In the genomic region with DNA sequence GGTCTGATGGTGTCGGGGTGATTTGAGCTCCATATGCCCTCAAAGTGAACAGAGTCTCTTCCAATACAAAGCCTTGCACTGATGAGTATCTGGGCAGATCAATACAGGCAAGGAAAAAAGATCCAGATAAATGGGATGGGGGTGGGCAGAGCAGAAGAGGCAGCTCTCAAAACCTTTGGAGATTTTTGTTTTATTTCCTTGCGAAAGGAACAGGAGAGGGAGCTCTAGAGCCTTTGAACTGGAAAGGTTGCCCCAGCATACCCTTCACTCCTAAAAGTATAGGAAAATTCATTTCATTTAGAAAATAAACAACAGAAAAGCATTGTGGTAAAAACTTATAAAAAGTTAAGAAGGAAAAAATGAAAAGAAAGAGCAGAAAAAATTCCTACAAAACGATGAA, we compare ENCODE assay signal across 8 cellular contexts. TPM values are rescaled to one million over a fixed set of nuclear protein-coding genes. Genes with fewer than 3 reads are reported as not detected.
DNase-seq lines count a peak whose midpoint lies in the region; ATAC-seq and TF ChIP-seq lines count a peak whose summit lies in the region.

No MANE protein-coding gene starts in this region.

- H3K27me3 ChIP-seq in GM23248 (replicated peaks; ENCODE audit: insufficient read depth), result peaks cover 59% of the 10 kb centered on the region

- H3K4me3 Mint-ChIP-seq in activated T-cell treated with anti-CD3 and anti-CD28 coated beads, Interleukin-2, amount 50 U/mL, for 4 hours, result no peak overlapping the region
- H3K4me3 Mint-ChIP-seq in T-cell, result no peak overlapping the region

- H3K9ac ChIP-seq in GM23248, result no peak overlapping the region

- POLR2A ChIA-PET in RWPE1 (lab: Yijun Ruan, JAX; ENCODE audit: low non-redundant PET), result no interaction called here
- POLR2A ChIA-PET in T-cell (lab: Charles Lee), result no interaction called here

- H3K4me2 ChIP-seq in GM23248 (ENCODE audit: unreplicated experiment), result no peak overlapping the region

- no peaks in the 10 kb centered on the region for H3K4me1 ChIP-seq in GM23248 (ENCODE audit: insufficient read depth)

- no peaks in the 10 kb centered on the region for H3F3A ChIP-seq in GM23248 (ENCODE audit: insufficient read depth)

- H3K9me3 Mint-ChIP-seq in activated T-cell treated with anti-CD3 and anti-CD28 coated beads, Interleukin-2, amount 50 U/mL, for 4 hours, result peaks cover 4% of the 10 kb centered on the region
- H3K9me3 Mint-ChIP-seq in T-cell, result no peaks in the 10 kb centered on the region

- H3K9me2 ChIP-seq in GM23248 (ENCODE audit: insufficient read depth), result no peaks in the 10 kb centered on the region

- H3K36me3 Mint-ChIP-seq in activated T-cell treated with anti-CD3 and anti-CD28 coated beads, Interleukin-2, amount 50 U/mL, for 4 hours (ENCODE audit: insufficient read depth), result no peaks in the 10 kb centered on the region
- no peaks in the 10 kb centered on the region for H3K36me3 Mint-ChIP-seq in T-cell

- H3K4me1 Mint-ChIP-seq in activated T-cell treated with anti-CD3 and anti-CD28 coated beads, Interleukin-2, amount 50 U/mL, for 4 hours (ENCODE audit: low read depth), result no peaks in the 10 kb centered on the region
- H3K4me1 Mint-ChIP-seq in T-cell, result no peaks in the 10 kb centered on the region

- TF ChIP-seq CTCF in AG09309 (IDR thresholded peaks at IDR 0.05; ENCODE audit: control insufficient read depth, insufficient read depth, low read depth, low read length, missing control alignments), result peak; percentile 57
- peak; percentile 18 for TF ChIP-seq CTCF in RWPE1 (conservative IDR thresholded peaks at IDR 0.05; ENCODE audit: low read depth)

- H3K27ac Mint-ChIP-seq in T-cell, result no peak overlapping the region

- no peak overlapping the region for H3K4me3 ChIP-seq in AG09309 (ENCODE audit: control insufficient read depth, low read depth, low read length)
- H3K4me3 ChIP-seq in GM23248, result no peak overlapping the region

- CTCF ChIA-PET in RWPE1 (lab: Yijun Ruan, JAX) (interaction anchor here (0.6 to 1.8 kb wide), 7 partner anchors 8 to 203 kb away, joined by 3 to 7 read pairs (median 4); no protein-coding TSS in a partner anchor), T-cell (lab: Charles Lee) (interaction anchor here (0.6 to 1.1 kb wide), 4 partner anchors 133 to 452 kb away, joined by 3 to 7 read pairs (median 4); no protein-coding TSS in a partner anchor)

- peaks cover 32% of the 10 kb centered on the region for H3K27me3 Mint-ChIP-seq in activated T-cell treated with anti-CD3 and anti-CD28 coated beads, Interleukin-2, amount 50 U/mL, for 4 hours (ENCODE audit: low read depth)
- peaks cover 17 to 42% of the 10 kb centered on the region in 2 donors for H3K27me3 Mint-ChIP-seq in T-cell

- ATAC-seq in GM19397 (IDR thresholded peaks at IDR 0.05; ENCODE audit: unreplicated experiment), result no peak
- ATAC-seq in GM21529 (IDR thresholded peaks at IDR 0.05; ENCODE audit: unreplicated experiment), result no peak
- no peak for ATAC-seq in activated T-cell treated with anti-CD3 and anti-CD28 coated beads, Interleukin-2, amount 50 U/mL, for 4 hours
- no peak for ATAC-seq in T-cell (replicated peaks in 1 of 4)

- DNase-seq in AG09309 (ENCODE audit: low read depth) (no peak), GM23248 (peak; percentile 54), RWPE1 (ENCODE audit: low spot score) (peak; percentile 11), glomerular endothelial cell (ENCODE audit: extremely low read depth, low read depth, low spot score) (peak; percentile 9), T-cell (no peak)
- no peak for DNase-seq in activated T-cell treated with anti-CD3 and anti-CD28 coated beads, Interleukin-2, amount 50 U/mL, for 4 hours

- no peaks in the 10 kb centered on the region for H3K79me2 ChIP-seq in GM23248 (ENCODE audit: insufficient read depth)

- in situ Hi-C loops in GM23248 (cut with MboI), result loop anchor here (10.0 kb wide), 2 partner anchors 140 to 200 kb away; no protein-coding TSS in a partner anchor

- H4K20me1 ChIP-seq in GM23248 (ENCODE audit: insufficient read depth), result no peaks in the 10 kb centered on the region

- H2AFZ ChIP-seq in GM23248, result no peak overlapping the region

- H3K36me3 ChIP-seq in GM23248 (ENCODE audit: low read depth), result no peaks in the 10 kb centered on the region

- WGBS in GM23248 (ENCODE audit: low coverage in 1 of 2, low lambda C conversion rate in 2 of 2, missing lambda C conversion rate in 2 of 2), 2 experiments, result 22 to 29% methylated on average over 3 of the region's 3 CpGs

- no peaks in the 10 kb centered on the region for H3K9me3 ChIP-seq in GM23248 (ENCODE audit: low read depth)

- no peak overlapping the region for H3K27ac ChIP-seq in GM23248
- no peak overlapping the region for H3K27ac ChIP-seq in RWPE1

RNA-seq across cellular contexts. Expression of gene OLIG2, which starts 31.4 kb away (rescaled TPM):
- not detected in 2 replicates for total RNA-seq in GM23248 (2014; rRNA removed; shearing (Covaris generic))
- not detected in 2 replicates for polyA plus RNA-seq in GM23248 (2016; fragmentation: Nextera tagmentation; extraction: Ambion mirVana)
- total RNA-seq in glomerular endothelial cell (not detected in 2 replicates), T-cell (not detected)
- not detected for total RNA-seq in activated T-cell treated with anti-CD3 and anti-CD28 coated beads, Interleukin-2, amount 50 U/mL, for 4 hours

Comparison
In these comparisons a context has a peak if more than half of its experiments do, and no peak if none do; other contexts are left out.
1. DNase-seq: peak in GM23248 (single experiment), RWPE1 (single experiment) and glomerular endothelial cell (single experiment); none in AG09309 (single experiment), activated T-cell treated with anti-CD3 and anti-CD28 coated beads, Interleukin-2, amount 50 U/mL, for 4 hours (single experiment) and T-cell (0 of 34).